In the genomic region with DNA sequence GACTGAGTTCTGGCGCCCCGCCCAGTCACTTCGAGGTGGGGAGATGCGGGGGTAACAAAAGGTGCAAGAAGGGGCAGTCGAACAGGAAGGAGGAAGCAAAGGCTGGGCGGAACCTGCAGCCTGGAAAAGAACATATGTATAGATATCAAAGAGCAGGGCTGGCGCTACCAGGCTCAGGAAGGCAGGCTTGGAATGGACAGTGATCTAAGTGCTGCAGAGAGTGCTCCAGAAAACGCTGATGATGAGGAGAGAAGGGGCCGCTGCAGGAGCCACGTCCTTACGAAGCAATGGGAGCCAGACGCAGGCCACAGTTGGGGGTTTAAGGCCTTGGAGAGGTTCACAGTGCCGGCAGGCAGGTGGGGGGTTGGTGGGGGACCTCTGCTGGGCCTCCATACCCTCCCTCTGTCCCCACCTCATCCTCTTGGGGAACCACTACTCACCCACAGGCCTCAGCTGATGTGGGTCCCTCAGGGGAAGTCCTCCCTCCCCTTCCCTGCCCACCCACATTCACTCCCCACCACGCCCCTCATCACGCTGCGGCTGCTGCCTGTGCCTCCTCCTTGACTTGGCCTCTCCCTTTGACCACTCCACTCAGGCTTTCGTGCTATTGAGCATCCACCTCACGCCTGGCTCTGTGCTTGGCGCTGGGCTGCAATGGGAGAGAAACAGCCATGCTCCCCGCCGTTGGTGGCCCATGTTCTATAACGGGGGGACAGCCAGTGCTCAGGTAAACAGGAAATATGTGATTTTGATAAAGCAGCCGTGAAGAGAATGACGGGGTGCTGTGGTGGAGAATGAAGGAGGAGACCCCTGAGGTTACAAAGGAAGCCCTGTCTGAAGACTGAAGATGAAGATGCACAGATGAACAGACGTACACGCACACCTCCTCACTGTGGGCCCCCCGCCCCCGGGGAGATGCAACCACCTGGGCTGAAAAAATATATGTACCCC, we compare ENCODE assay signal across 11 cellular contexts. TPM values are rescaled to one million over a fixed set of nuclear protein-coding genes. Genes with fewer than 3 reads are reported as not detected.
DNase-seq lines count a peak whose midpoint lies in the region; ATAC-seq lines count a peak whose summit lies in the region.
"Had no signal": no experiment of that assay in that cellular context is flagged by ENCODE, and none has a peak within 500 bp of the region (broad histone marks: within the 10 kb centered on the region; RNA-seq: fewer than 3 reads in every experiment).

No MANE protein-coding gene starts in this region.

- peak in 1 of 2 donors; percentile 16 for ATAC-seq in stimulated activated naive B cell treated with anti-CD40 and anti-IgM and Interleukin-4, amounts not matched to agents 10 μg/mL and 1 μg/mL and 100 μg/mL, for 72 hours (replicated peaks)
- no peak for ATAC-seq in GM18867 (IDR thresholded peaks at IDR 0.05; ENCODE audit: unreplicated experiment)
- ATAC-seq in HG02885 (IDR thresholded peaks at IDR 0.05; ENCODE audit: poor library complexity, unreplicated experiment): no peak
- ATAC-seq: Panc1 had no signal

- H3K36me3 Mint-ChIP-seq in immature natural killer cell: peaks cover 15 to 25% (median 18%) of the 10 kb centered on the region in 3 donors
- peaks cover 41 to 69% of the 10 kb centered on the region in 2 donors for H3K36me3 Mint-ChIP-seq in stimulated activated naive B cell treated with anti-CD40 and anti-IgM and Interleukin-4, amounts not matched to agents 10 μg/mL and 1 μg/mL and 100 μg/mL, for 72 hours

- peaks cover 0 to 3% (median 2%) of the 10 kb centered on the region in 3 donors for H3K27me3 Mint-ChIP-seq in immature natural killer cell (ENCODE audit: low read depth in 3 of 3)
- no peaks in the 10 kb centered on the region for H3K27me3 Mint-ChIP-seq in stimulated activated naive B cell treated with anti-CD40 and anti-IgM and Interleukin-4, amounts not matched to agents 10 μg/mL and 1 μg/mL and 100 μg/mL, for 72 hours

- H3K4me3 Mint-ChIP-seq in immature natural killer cell: peak overlapping the region; percentile 39 to 81 (median 68)
- peak overlapping the region in 1 of 2 donors; percentile 1 for H3K4me3 Mint-ChIP-seq in stimulated activated naive B cell treated with anti-CD40 and anti-IgM and Interleukin-4, amounts not matched to agents 10 μg/mL and 1 μg/mL and 100 μg/mL, for 72 hours
- H3K4me3 Mint-ChIP-seq: T-helper 2 cell treated with Interferon-gamma antibody and Interleukin-4, amounts not matched to agents 5 μg/mL and 100 μg/mL, for 36 hours had no signal

- no peaks in the 10 kb centered on the region for H3K9me3 Mint-ChIP-seq in immature natural killer cell
- H3K9me3 Mint-ChIP-seq in stimulated activated naive B cell treated with anti-CD40 and anti-IgM and Interleukin-4, amounts not matched to agents 10 μg/mL and 1 μg/mL and 100 μg/mL, for 72 hours: no peaks in the 10 kb centered on the region
- H3K9me3 Mint-ChIP-seq: T-helper 2 cell treated with Interferon-gamma antibody and Interleukin-4, amounts not matched to agents 5 μg/mL and 100 μg/mL, for 36 hours had no signal

- peaks cover 25 to 26% of the 10 kb centered on the region in 2 donors for H3K4me1 Mint-ChIP-seq in immature natural killer cell
- H3K4me1 Mint-ChIP-seq in stimulated activated naive B cell treated with anti-CD40 and anti-IgM and Interleukin-4, amounts not matched to agents 10 μg/mL and 1 μg/mL and 100 μg/mL, for 72 hours: peaks cover 16 to 17% of the 10 kb centered on the region in 2 donors

- H3K27ac Mint-ChIP-seq in immature natural killer cell: peak overlapping the region; percentile 55 to 94 (median 84)
- peak overlapping the region; percentile 72 for H3K27ac Mint-ChIP-seq in stimulated activated naive B cell treated with anti-CD40 and anti-IgM and Interleukin-4, amounts not matched to agents 10 μg/mL and 1 μg/mL and 100 μg/mL, for 72 hours
- H3K27ac Mint-ChIP-seq: T-helper 2 cell treated with Interferon-gamma antibody and Interleukin-4, amounts not matched to agents 5 μg/mL and 100 μg/mL, for 36 hours had no signal

- DNase-seq in HT-29 (ENCODE audit: low spot score) (peak; percentile 25), immature natural killer cell (peak; percentile 68 to 72 (median 71)), iPS-NIHi11 (ENCODE audit: low spot score) (no peak), NCI-H1092 (lab: John Stamatoyannopoulos, UW) (no peak)
- peak; percentile 44 for DNase-seq in activated CD8-positive, alpha-beta memory T cell treated with anti-CD3 and anti-CD28 coated beads, Interleukin-2, amount 50 U/mL, for 4 hours
- DNase-seq in stimulated activated naive B cell treated with anti-CD40 and anti-IgM and Interleukin-4, amounts not matched to agents 10 μg/mL and 1 μg/mL and 100 μg/mL, for 72 hours: no peak
- DNase-seq: DMS53 had no signal

RNA-seq across cellular contexts. Expression of gene RPL26L1, which starts 40.5 kb away (rescaled TPM):
- total RNA-seq in HT-29 (2014; rRNA removed; shearing (Covaris generic)): 36.6 and 41.9 TPM in 2 replicates
- 10 to 100 TPM; 32.6 to 35.5 (median 33.2) TPM for polyA plus RNA-seq in immature natural killer cell

Comparison
In these comparisons a context has a peak if more than half of its experiments do, and no peak if none do; other contexts are left out.
1. DNase-seq: peak in HT-29 (single experiment), activated CD8-positive, alpha-beta memory T cell treated with anti-CD3 and anti-CD28 coated beads, Interleukin-2, amount 50 U/mL, for 4 hours (single experiment) and immature natural killer cell (3 of 3); none in stimulated activated naive B cell treated with anti-CD40 and anti-IgM and Interleukin-4, amounts not matched to agents 10 μg/mL and 1 μg/mL and 100 μg/mL, for 72 hours (single experiment), iPS-NIHi11 (single experiment) and NCI-H1092 (single experiment).